Comparison of ENCODE assay signal across 9 cellular contexts in genomic region chr11:6219359-6219758, GRCh38. TPM values are rescaled to one million over a fixed set of nuclear protein-coding genes. Genes with fewer than 3 reads are reported as not detected.
DNase-seq lines count a peak whose midpoint lies in the region; ATAC-seq lines count a peak whose summit lies in the region.
"Had no signal": no experiment of that assay in that cellular context is flagged by ENCODE, and none has a peak within 500 bp of the region (broad histone marks: within the 10 kb centered on the region; RNA-seq: fewer than 3 reads in every experiment).

No MANE protein-coding gene starts in this region.

- WGBS in neuronal stem cell (ENCODE audit: extremely low coverage in 2 of 2, insufficient read length in 2 of 2, insufficient replicate concordance in 1 of 2), 2 donors: no CpG with 5 or more reads among the region's 2 CpGs

- peak overlapping the region; percentile 52 for H3K4me2 ChIP-seq in skeletal muscle satellite cell (ENCODE audit: low read length)
- H3K4me2 ChIP-seq in neuronal stem cell (ENCODE audit: insufficient read depth, low read length, poor library complexity, severe bottlenecking): no peak overlapping the region

- H3K4me1 ChIP-seq in skeletal muscle satellite cell (ENCODE audit: control insufficient read depth, insufficient read depth, low read length): peaks cover 10% of the 10 kb centered on the region
- H3K4me1 ChIP-seq in neuronal stem cell (ENCODE audit: control insufficient read depth in 2 of 2, insufficient read depth in 1 of 2, low read depth in 1 of 2, low read length in 2 of 2): peaks cover 0 to 1% of the 10 kb centered on the region in 2 donors

- H3K79me1 ChIP-seq in neuronal stem cell (ENCODE audit: low read depth, low read length): peaks cover 6% of the 10 kb centered on the region

- H3K9me3 ChIP-seq in skeletal muscle satellite cell (replicated peaks; ENCODE audit: low read length): no peaks in the 10 kb centered on the region
- no peaks in the 10 kb centered on the region for H3K9me3 ChIP-seq in neuronal stem cell (replicated peaks in 1 of 2; ENCODE audit: control insufficient read depth in 2 of 2, insufficient read depth in 1 of 2, low read depth in 1 of 2, low read length in 2 of 2)

- H2AFZ ChIP-seq in neuronal stem cell (ENCODE audit: low read length): no peak overlapping the region

- no peak overlapping the region for H3K4ac ChIP-seq in neuronal stem cell (ENCODE audit: low read length)

- peaks cover 49% of the 10 kb centered on the region for H3K36me3 Mint-ChIP-seq in activated CD8-positive, alpha-beta T cell treated with anti-CD3 and anti-CD28 coated beads, Interleukin-2, amount 10 ng/mL, durations not matched to agents 7 days and 5 days (ENCODE audit: low read depth)

- H2BK120ac ChIP-seq in neuronal stem cell (ENCODE audit: low read depth, low read length): no peak overlapping the region

- H3K36me3 ChIP-seq in skeletal muscle satellite cell (ENCODE audit: insufficient read depth, low read length) (peaks cover 59% of the 10 kb centered on the region), neuronal stem cell (replicated peaks in 1 of 2; ENCODE audit: control insufficient read depth in 2 of 2, insufficient read depth in 2 of 2, low read length in 2 of 2) (peaks cover 36 to 96% of the 10 kb centered on the region in 2 donors)

- H3K27ac Mint-ChIP-seq in activated CD8-positive, alpha-beta T cell treated with anti-CD3 and anti-CD28 coated beads, Interleukin-2, amount 10 ng/mL, durations not matched to agents 7 days and 5 days: peak overlapping the region; percentile 1

- no peaks in the 10 kb centered on the region for H3K27me3 ChIP-seq in skeletal muscle satellite cell (ENCODE audit: control insufficient read depth, insufficient read depth, low read length)
- no peaks in the 10 kb centered on the region for H3K27me3 ChIP-seq in neuronal stem cell (ENCODE audit: control insufficient read depth in 3 of 3, insufficient read depth in 3 of 3, low read depth in 1 of 3, low read length in 3 of 3)
- H3K27me3 ChIP-seq: cardiac muscle cell had no signal

- DNase-seq in GM03348 (ENCODE audit: low spot score) (peak; percentile 92), glomerular visceral epithelial cell (ENCODE audit: extremely low spot score) (peak; percentile 56), neuronal stem cell (ENCODE audit: low spot score) (no peak), NCI-H187 treated with DMSO at 0.1 percent for 48 hours (lab: John Stamatoyannopoulos, UW) (no peak), NCI-H128 (lab: John Stamatoyannopoulos, UW; ENCODE audit: unreplicated experiment) (no peak), NCI-H2227 (lab: John Stamatoyannopoulos, UW; ENCODE audit: unreplicated experiment) (no peak)
- DNase-seq in activated CD8-positive, alpha-beta T cell treated with anti-CD3 and anti-CD28 coated beads, Interleukin-2, amount 10 ng/mL, durations not matched to agents 7 days and 5 days: no peak

- no peak overlapping the region for H3K23ac ChIP-seq in neuronal stem cell (ENCODE audit: low read depth, low read length, poor library complexity)

- H4K8ac ChIP-seq in neuronal stem cell (ENCODE audit: low read depth, low read length): no peak overlapping the region

- ATAC-seq in activated CD8-positive, alpha-beta T cell treated with anti-CD3 and anti-CD28 coated beads, Interleukin-2, amount 10 ng/mL, durations not matched to agents 7 days and 5 days: no peak

- no peak overlapping the region for H3K18ac ChIP-seq in neuronal stem cell (ENCODE audit: low read length)

- H2BK12ac ChIP-seq in neuronal stem cell (ENCODE audit: low read length): no peak overlapping the region

- H3K4me3 Mint-ChIP-seq in activated CD8-positive, alpha-beta T cell treated with anti-CD3 and anti-CD28 coated beads, Interleukin-2, amount 10 ng/mL, durations not matched to agents 7 days and 5 days: no peak overlapping the region

- H4K91ac ChIP-seq in neuronal stem cell (ENCODE audit: low read depth, low read length, poor library complexity): no peak overlapping the region

- no peak overlapping the region for H2AK5ac ChIP-seq in neuronal stem cell (ENCODE audit: low read depth, low read length)

- CTCF ChIA-PET in activated CD8-positive, alpha-beta T cell treated with anti-CD3 and anti-CD28 coated beads, Interleukin-2, amount 10 ng/mL, durations not matched to agents 7 days and 5 days (lab: Charles Lee): no interaction called here

- H3K14ac ChIP-seq in neuronal stem cell (ENCODE audit: low read length): no peak overlapping the region

- H3K9ac ChIP-seq in skeletal muscle satellite cell (ENCODE audit: low read depth, low read length): no peak overlapping the region
- no peak overlapping the region for H3K9ac ChIP-seq in neuronal stem cell (ENCODE audit: low read depth, low read length, poor library complexity)

- H3K4me3 ChIP-seq in skeletal muscle satellite cell (ENCODE audit: low read length) (no peak overlapping the region), neuronal stem cell (ENCODE audit: low read length in 2 of 2) (no peak overlapping the region)
- H3K4me3 ChIP-seq: cardiac muscle cell had no signal

- H3K27me3 Mint-ChIP-seq in activated CD8-positive, alpha-beta T cell treated with anti-CD3 and anti-CD28 coated beads, Interleukin-2, amount 10 ng/mL, durations not matched to agents 7 days and 5 days (ENCODE audit: low read depth): no peaks in the 10 kb centered on the region

- no peak overlapping the region for H3K27ac ChIP-seq in neuronal stem cell (replicated peaks; ENCODE audit: low read length)
- H3K27ac ChIP-seq: cardiac muscle cell had no signal

- no peaks in the 10 kb centered on the region for H3K9me3 Mint-ChIP-seq in activated CD8-positive, alpha-beta T cell treated with anti-CD3 and anti-CD28 coated beads, Interleukin-2, amount 10 ng/mL, durations not matched to agents 7 days and 5 days (ENCODE audit: insufficient read depth)

- H3K4me1 Mint-ChIP-seq in activated CD8-positive, alpha-beta T cell treated with anti-CD3 and anti-CD28 coated beads, Interleukin-2, amount 10 ng/mL, durations not matched to agents 7 days and 5 days (ENCODE audit: low read depth): peaks cover 11% of the 10 kb centered on the region

- H2BK15ac ChIP-seq in neuronal stem cell (ENCODE audit: low read length): no peak overlapping the region

- no peak overlapping the region for H2BK5ac ChIP-seq in neuronal stem cell (ENCODE audit: low read length)

- POLR2A ChIA-PET in activated CD8-positive, alpha-beta T cell treated with anti-CD3 and anti-CD28 coated beads, Interleukin-2, amount 10 ng/mL, durations not matched to agents 7 days and 5 days (lab: Charles Lee): no interaction called here

RNA-seq across cellular contexts. Expression of gene C11orf42, which starts 14.0 kb away (rescaled TPM):
- not detected for total RNA-seq in activated CD8-positive, alpha-beta T cell treated with anti-CD3 and anti-CD28 coated beads, Interleukin-2, amount 10 ng/mL, durations not matched to agents 7 days and 5 days
- not detected in 2 replicates for total RNA-seq in skeletal muscle satellite cell (2012; rRNA removed)
- not detected for polyA plus RNA-seq in neuronal stem cell (2013, experiment 1 of 2)
- not detected for polyA plus RNA-seq in neuronal stem cell (2013, experiment 2 of 2)
- total RNA-seq: cardiac muscle cell had no signal

RNA-seq across cellular contexts. Expression of gene FHIP1B, which starts 15.1 kb away (rescaled TPM):
- total RNA-seq in activated CD8-positive, alpha-beta T cell treated with anti-CD3 and anti-CD28 coated beads, Interleukin-2, amount 10 ng/mL, durations not matched to agents 7 days and 5 days: 10 to 100 TPM; 19.1 to 20.4 TPM
- 13.2 and 20.5 TPM in 2 replicates for total RNA-seq in skeletal muscle satellite cell (2012; rRNA removed)
- 21.2 TPM for polyA plus RNA-seq in neuronal stem cell (2013, experiment 1 of 2)
- 20.4 TPM for polyA plus RNA-seq in neuronal stem cell (2013, experiment 2 of 2)

RNA-seq across cellular contexts. Expression of gene CNGA4, which starts 19.5 kb away (rescaled TPM):
- total RNA-seq in activated CD8-positive, alpha-beta T cell treated with anti-CD3 and anti-CD28 coated beads, Interleukin-2, amount 10 ng/mL, durations not matched to agents 7 days and 5 days: under 1 TPM; 0.16 to 0.29 TPM
- not detected in 2 replicates for total RNA-seq in skeletal muscle satellite cell (2012; rRNA removed)
- polyA plus RNA-seq in neuronal stem cell (2013, experiment 1 of 2): 0.08 TPM
- 0.06 TPM for polyA plus RNA-seq in neuronal stem cell (2013, experiment 2 of 2)

RNA-seq across cellular contexts. Expression of gene OR52W1, which starts 20.3 kb away (rescaled TPM):
- total RNA-seq in activated CD8-positive, alpha-beta T cell treated with anti-CD3 and anti-CD28 coated beads, Interleukin-2, amount 10 ng/mL, durations not matched to agents 7 days and 5 days: not detected
- not detected in 2 replicates for total RNA-seq in skeletal muscle satellite cell (2012; rRNA removed)
- polyA plus RNA-seq in neuronal stem cell (2013, experiment 1 of 2): not detected
- polyA plus RNA-seq in neuronal stem cell (2013, experiment 2 of 2): not detected
- total RNA-seq: cardiac muscle cell had no signal
- polyA plus RNA-seq: cardiac muscle cell had no signal

RNA-seq across cellular contexts. Expression of gene CCKBR, which starts 40.3 kb away (rescaled TPM):
- total RNA-seq in activated CD8-positive, alpha-beta T cell treated with anti-CD3 and anti-CD28 coated beads, Interleukin-2, amount 10 ng/mL, durations not matched to agents 7 days and 5 days: not detected
- not detected in 2 replicates for total RNA-seq in skeletal muscle satellite cell (2012; rRNA removed)
- 15.4 TPM for polyA plus RNA-seq in neuronal stem cell (2013, experiment 1 of 2)
- polyA plus RNA-seq in neuronal stem cell (2013, experiment 2 of 2): 15.2 TPM

Comparison
In these comparisons a context has a peak if more than half of its experiments do, and no peak if none do; other contexts are left out.
1. DNase-seq: peak in GM03348 (single experiment) and glomerular visceral epithelial cell (single experiment); none in activated CD8-positive, alpha-beta T cell treated with anti-CD3 and anti-CD28 coated beads, Interleukin-2, amount 10 ng/mL, durations not matched to agents 7 days and 5 days (single experiment), neuronal stem cell (single experiment), NCI-H187 treated with DMSO at 0.1 percent for 48 hours (single experiment), NCI-H128 (single experiment) and NCI-H2227 (single experiment).